In the genomic region with DNA sequence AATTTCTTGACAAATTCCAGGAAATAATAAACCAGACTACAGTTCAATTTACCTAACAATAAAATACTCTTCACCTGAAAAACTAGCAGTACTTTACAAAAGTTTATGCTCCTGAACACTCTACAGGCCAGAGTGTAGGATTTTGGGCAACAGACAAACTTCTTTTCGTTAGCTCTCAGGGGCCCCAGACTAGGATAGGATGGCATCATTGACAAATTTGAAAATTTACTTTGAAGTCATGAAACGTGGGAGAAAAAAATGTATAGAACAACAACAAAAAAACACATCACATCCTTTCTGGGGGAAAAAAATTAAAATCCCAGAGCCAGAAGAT, we compare ENCODE assay signal across 8 cellular contexts. TPM values are rescaled to one million over a fixed set of nuclear protein-coding genes. Genes with fewer than 3 reads are reported as not detected.
DNase-seq lines count a peak whose midpoint lies in the region; ATAC-seq and TF ChIP-seq lines count a peak whose summit lies in the region.

No MANE protein-coding gene starts in this region.

- H3K4me3 ChIP-seq in HL-60 (replicated peaks; ENCODE audit: insufficient read depth, low read length): peak overlapping the region; percentile 98
- peak overlapping the region; percentile 97 for H3K4me3 ChIP-seq in iPS-15b (ENCODE audit: low read depth, low read length)

- H3K4me3 Mint-ChIP-seq in activated T-helper 2 cell treated with anti-CD3 and anti-CD28 coated beads, Interferon-gamma antibody, Interleukin-2, Interleukin-4, amounts not matched to agents 10 μg/mL and 5 μg/mL and 100 μg/mL, durations not matched to agents 14 hours and 24 hours and 36 hours (ENCODE audit: low read depth): peak overlapping the region; percentile 95
- H3K4me3 Mint-ChIP-seq in stimulated activated memory B cell treated with anti-CD40 and anti-IgM and Interleukin-4, amounts not matched to agents 10 μg/mL and 1 μg/mL and 100 μg/mL, for 72 hours: peak overlapping the region; percentile 93

- H3K9me3 ChIP-seq in iPS-15b (ENCODE audit: control insufficient read depth, insufficient read depth, low read length): no peaks in the 10 kb centered on the region

- H3K27ac Mint-ChIP-seq in activated T-helper 2 cell treated with anti-CD3 and anti-CD28 coated beads, Interferon-gamma antibody, Interleukin-2, Interleukin-4, amounts not matched to agents 10 μg/mL and 5 μg/mL and 100 μg/mL, durations not matched to agents 14 hours and 24 hours and 36 hours: peak overlapping the region; percentile 92
- H3K27ac Mint-ChIP-seq in stimulated activated memory B cell treated with anti-CD40 and anti-IgM and Interleukin-4, amounts not matched to agents 10 μg/mL and 1 μg/mL and 100 μg/mL, for 72 hours: peak overlapping the region; percentile 92

- no peak for TF ChIP-seq CTCF in HL-60 (IDR thresholded peaks at IDR 0.05; ENCODE audit: insufficient read depth, low read length)

- peaks cover 61% of the 10 kb centered on the region for H3K4me1 Mint-ChIP-seq in activated T-helper 2 cell treated with anti-CD3 and anti-CD28 coated beads, Interferon-gamma antibody, Interleukin-2, Interleukin-4, amounts not matched to agents 10 μg/mL and 5 μg/mL and 100 μg/mL, durations not matched to agents 14 hours and 24 hours and 36 hours (ENCODE audit: low read depth)
- peaks cover 74% of the 10 kb centered on the region for H3K4me1 Mint-ChIP-seq in stimulated activated memory B cell treated with anti-CD40 and anti-IgM and Interleukin-4, amounts not matched to agents 10 μg/mL and 1 μg/mL and 100 μg/mL, for 72 hours

- H3K27me3 Mint-ChIP-seq in activated T-helper 2 cell treated with anti-CD3 and anti-CD28 coated beads, Interferon-gamma antibody, Interleukin-2, Interleukin-4, amounts not matched to agents 10 μg/mL and 5 μg/mL and 100 μg/mL, durations not matched to agents 14 hours and 24 hours and 36 hours (ENCODE audit: low read depth): no peaks in the 10 kb centered on the region
- H3K27me3 Mint-ChIP-seq in stimulated activated memory B cell treated with anti-CD40 and anti-IgM and Interleukin-4, amounts not matched to agents 10 μg/mL and 1 μg/mL and 100 μg/mL, for 72 hours: no peaks in the 10 kb centered on the region

- ATAC-seq in stimulated activated memory B cell treated with anti-CD40 and anti-IgM and Interleukin-4, amounts not matched to agents 10 μg/mL and 1 μg/mL and 100 μg/mL, for 72 hours: no peak
- ATAC-seq in GM21723 (IDR thresholded peaks at IDR 0.05; ENCODE audit: unreplicated experiment): no peak

- peaks cover 36% of the 10 kb centered on the region for H3K36me3 Mint-ChIP-seq in activated T-helper 2 cell treated with anti-CD3 and anti-CD28 coated beads, Interferon-gamma antibody, Interleukin-2, Interleukin-4, amounts not matched to agents 10 μg/mL and 5 μg/mL and 100 μg/mL, durations not matched to agents 14 hours and 24 hours and 36 hours (ENCODE audit: low read depth)
- H3K36me3 Mint-ChIP-seq in stimulated activated memory B cell treated with anti-CD40 and anti-IgM and Interleukin-4, amounts not matched to agents 10 μg/mL and 1 μg/mL and 100 μg/mL, for 72 hours: peaks cover 18% of the 10 kb centered on the region

- H3K4me1 ChIP-seq in iPS-15b (ENCODE audit: control insufficient read depth, insufficient read depth, low read length): peaks cover 19% of the 10 kb centered on the region

- no peaks in the 10 kb centered on the region for H3K27me3 ChIP-seq in HL-60 (ENCODE audit: insufficient read depth, poor library complexity, severe bottlenecking)
- H3K27me3 ChIP-seq in iPS-15b (ENCODE audit: control insufficient read depth, insufficient read depth, low read length): peaks cover 3% of the 10 kb centered on the region

- peak overlapping the region; percentile 71 for H3K27ac ChIP-seq in HL-60 (replicated peaks)

- peak overlapping the region; percentile 88 for H3K9ac ChIP-seq in iPS-15b (ENCODE audit: low read depth, low read length)

- intact Hi-C loops in activated T-helper 2 cell treated with anti-CD3 and anti-CD28 coated beads, Interferon-gamma antibody, Interleukin-2, Interleukin-4, amounts not matched to agents 10 μg/mL and 5 μg/mL and 100 μg/mL, durations not matched to agents 14 hours and 24 hours and 36 hours (cut with micrococcal nuclease): loop anchor here (1.0 to 5.0 kb wide), 3 partner anchors 10 to 315 kb away; partner anchors contain the start of gene LCK
- intact Hi-C loops in posterior cingulate gyrus (cut with DNase I): loop anchor here (10.0 kb wide), 2 partner anchors 92 to 142 kb away; no protein-coding TSS in a partner anchor

- no peaks in the 10 kb centered on the region for H3K36me3 ChIP-seq in iPS-15b (ENCODE audit: control insufficient read depth, insufficient read depth, low read length)

- no peaks in the 10 kb centered on the region for H3K9me3 Mint-ChIP-seq in activated T-helper 2 cell treated with anti-CD3 and anti-CD28 coated beads, Interferon-gamma antibody, Interleukin-2, Interleukin-4, amounts not matched to agents 10 μg/mL and 5 μg/mL and 100 μg/mL, durations not matched to agents 14 hours and 24 hours and 36 hours
- H3K9me3 Mint-ChIP-seq in stimulated activated memory B cell treated with anti-CD40 and anti-IgM and Interleukin-4, amounts not matched to agents 10 μg/mL and 1 μg/mL and 100 μg/mL, for 72 hours: no peaks in the 10 kb centered on the region

- DNase-seq in HL-60 (ENCODE audit: low read depth in 1 of 2, low spot score in 1 of 2) (no peak), NCI-H2081 (lab: John Stamatoyannopoulos, UW) (no peak), posterior cingulate gyrus (no peak)
- no peak for DNase-seq in activated T-helper 2 cell treated with anti-CD3 and anti-CD28 coated beads, Interferon-gamma antibody, Interleukin-2, Interleukin-4, amounts not matched to agents 10 μg/mL and 5 μg/mL and 100 μg/mL, durations not matched to agents 14 hours and 24 hours and 36 hours (ENCODE audit: low spot score)
- DNase-seq in stimulated activated CD4-positive, alpha-beta T cell treated with anti-CD3 and anti-CD28 coated beads, Interleukin-4, amount 100 ng/mL, for 1 hour: no peak

RNA-seq across cellular contexts. Expression of gene PTP4A2, which starts 1.2 kb away (rescaled TPM):
- 313 and 334 TPM in 2 replicates for total RNA-seq in activated T-helper 2 cell treated with anti-CD3 and anti-CD28 coated beads, Interferon-gamma antibody, Interleukin-2, Interleukin-4, amounts not matched to agents 10 μg/mL and 5 μg/mL and 100 μg/mL, durations not matched to agents 14 hours and 24 hours and 36 hours
